ENCODE assay signal across 8 cellular contexts in the genomic region with DNA sequence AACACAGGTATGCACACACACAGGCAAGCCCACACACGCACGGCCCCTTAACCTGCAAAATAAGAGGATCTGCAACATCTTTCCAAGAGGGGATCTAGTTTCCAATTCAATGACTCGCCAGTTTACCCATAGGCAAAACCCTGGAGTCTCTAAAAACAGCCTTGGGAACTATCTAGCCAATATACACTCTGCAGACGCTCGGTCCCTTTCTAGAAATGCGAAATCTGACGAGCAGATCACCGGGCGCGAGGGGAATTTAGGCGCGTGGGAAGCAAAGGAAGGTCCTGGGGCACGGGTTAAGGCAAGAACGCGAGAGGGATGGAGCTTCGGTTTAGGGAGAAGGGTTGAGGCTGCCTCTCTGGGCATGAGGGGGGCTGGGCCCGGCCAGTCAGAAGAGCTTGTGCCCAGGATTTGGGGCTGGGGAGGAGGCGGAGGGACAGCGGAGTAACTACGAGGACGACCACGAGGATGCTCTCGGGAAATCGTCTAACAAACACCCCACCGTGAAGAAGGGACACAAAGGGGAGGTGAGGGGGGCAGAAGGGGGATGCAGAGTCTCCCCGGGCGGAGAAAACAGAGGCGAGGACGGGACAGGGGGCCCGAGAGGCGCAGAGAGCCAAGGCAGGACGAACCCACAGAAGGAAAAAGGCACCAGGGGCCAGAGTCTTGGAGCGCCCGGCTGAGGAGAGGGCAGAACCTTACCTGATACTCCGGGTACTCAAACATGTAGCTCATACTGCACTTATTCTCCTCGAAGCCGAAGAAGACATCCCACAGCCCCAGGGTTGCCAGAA. TPM values are rescaled to one million over a fixed set of nuclear protein-coding genes. Genes with fewer than 3 reads are reported as not detected.
DNase-seq lines count a peak whose midpoint lies in the region; ATAC-seq and TF ChIP-seq lines count a peak whose summit lies in the region.

No MANE protein-coding gene starts in this region.

- ATAC-seq in GM19023 (IDR thresholded peaks at IDR 0.05; ENCODE audit: unreplicated experiment) (peak; percentile 42), HG03139 (IDR thresholded peaks at IDR 0.05; ENCODE audit: unreplicated experiment) (peak; percentile 34), omental fat pad (ENCODE audit: low FRiP score) (peak; percentile 50), GM18519 (IDR thresholded peaks at IDR 0.05; ENCODE audit: low FRiP score, unreplicated experiment) (no peak)

- peak overlapping the region; percentile 99 for H3K4me3 Mint-ChIP-seq in activated naive CD4-positive, alpha-beta T cell treated with anti-CD3 and anti-CD28 coated beads, Interleukin-2, amount 10 ng/mL, durations not matched to agents 7 days and 5 days

- TF ChIP-seq CTCF in C4-2B (conservative IDR thresholded peaks at IDR 0.05) (no peak), omental fat pad (IDR thresholded peaks at IDR 0.05) (no peak)

- H3K4me1 Mint-ChIP-seq in activated naive CD4-positive, alpha-beta T cell treated with anti-CD3 and anti-CD28 coated beads, Interleukin-2, amount 10 ng/mL, durations not matched to agents 7 days and 5 days: peaks cover 56% of the 10 kb centered on the region

- peaks cover 2% of the 10 kb centered on the region for H3K9me3 Mint-ChIP-seq in activated naive CD4-positive, alpha-beta T cell treated with anti-CD3 and anti-CD28 coated beads, Interleukin-2, amount 10 ng/mL, durations not matched to agents 7 days and 5 days

- peaks cover 19% of the 10 kb centered on the region for H3K36me3 Mint-ChIP-seq in activated naive CD4-positive, alpha-beta T cell treated with anti-CD3 and anti-CD28 coated beads, Interleukin-2, amount 10 ng/mL, durations not matched to agents 7 days and 5 days

- H3K27me3 Mint-ChIP-seq in activated naive CD4-positive, alpha-beta T cell treated with anti-CD3 and anti-CD28 coated beads, Interleukin-2, amount 10 ng/mL, durations not matched to agents 7 days and 5 days: peaks cover 4% of the 10 kb centered on the region

- peak overlapping the region; percentile 99 for H3K27ac Mint-ChIP-seq in activated naive CD4-positive, alpha-beta T cell treated with anti-CD3 and anti-CD28 coated beads, Interleukin-2, amount 10 ng/mL, durations not matched to agents 7 days and 5 days

- peak; percentile 92 for DNase-seq in NCI-H748 (lab: John Stamatoyannopoulos, UW; ENCODE audit: unreplicated experiment)
- DNase-seq in activated naive CD4-positive, alpha-beta T cell treated with anti-CD3 and anti-CD28 coated beads, Interleukin-2, amount 10 ng/mL, durations not matched to agents 7 days and 5 days: peak; percentile 39
- DNase-seq in glomerular visceral epithelial cell (ENCODE audit: extremely low spot score): peak; percentile 34
- no peak for DNase-seq in omental fat pad (ENCODE audit: low spot score)

- CTCF ChIA-PET in activated naive CD4-positive, alpha-beta T cell treated with anti-CD3 and anti-CD28 coated beads, Interleukin-2, amount 10 ng/mL, durations not matched to agents 7 days and 5 days (lab: Charles Lee): interaction anchor here (0.7 to 2.5 kb wide), 5 partner anchors 10 to 509 kb away, joined by 3 to 9 read pairs (median 4); partner anchors contain the start of gene SF3B1

- H3K27ac ChIP-seq in C4-2B: peak overlapping the region; percentile 62

RNA-seq across cellular contexts. Expression of gene PGAP1, which starts 0.5 kb away (rescaled TPM):
- 10 to 100 TPM in 2 of 4 donors, 1 to 10 TPM in 2; 7.9 to 87.5 (median 10.8) TPM for total RNA-seq in omental fat pad
